8 cellular contexts compared by ENCODE assay signal in genomic region chr10:62614389-62615157, GRCh38.
DNase-seq lines count a peak whose midpoint lies in the region; ATAC-seq lines count a peak whose summit lies in the region.

No MANE protein-coding gene starts in this region.

- peak; percentile 58 for DNase-seq in activated CD4-positive, alpha-beta T cell treated with anti-CD3 and anti-CD28 coated beads for 36 hours
- DNase-seq in activated CD4-positive, alpha-beta T cell treated with anti-CD3 and anti-CD28 coated beads for 4 hours, result no peak
- peak; percentile 76 for DNase-seq in activated CD8-positive, alpha-beta memory T cell treated with anti-CD3 and anti-CD28 coated beads, Interleukin-2, amount 10 ng/mL, durations not matched to agents 7 days and 5 days
- peak; percentile 24 for DNase-seq in stimulated activated CD8-positive, alpha-beta memory T cell treated with anti-CD3 and anti-CD28 coated beads, Interleukin-12 subunit alpha, Interleukin-12 subunit beta, amount 100 ng/mL, for 4 hours (ENCODE audit: low read depth)
- no peak for DNase-seq in central memory CD4-positive, alpha-beta T cell
- DNase-seq in hippocampal formation (lab: John Stamatoyannopoulos, UW) (no peak), caudate nucleus (lab: John Stamatoyannopoulos, UW) (no peak)

- H3K27ac ChIP-seq in caudate nucleus (ENCODE audit: low read depth, low read length), result no peak overlapping the region

- H3K36me3 Mint-ChIP-seq in activated CD4-positive, alpha-beta T cell treated with anti-CD3 and anti-CD28 coated beads for 36 hours (ENCODE audit: low read depth), result no peaks in the 10 kb centered on the region
- H3K36me3 Mint-ChIP-seq in activated CD8-positive, alpha-beta memory T cell treated with anti-CD3 and anti-CD28 coated beads, Interleukin-2, amount 10 ng/mL, durations not matched to agents 7 days and 5 days, result peaks cover 2% of the 10 kb centered on the region

- POLR2A ChIA-PET in activated CD4-positive, alpha-beta T cell treated with anti-CD3 and anti-CD28 coated beads for 36 hours (lab: Charles Lee), result interaction anchor here (0.6 to 0.8 kb wide), 3 partner anchors 67 to 304 kb away, joined by 3 to 5 read pairs (median 3); no protein-coding TSS in a partner anchor

- CTCF ChIA-PET in activated CD4-positive, alpha-beta T cell treated with anti-CD3 and anti-CD28 coated beads for 36 hours (lab: Charles Lee), result interaction anchor here (1.0 to 2.5 kb wide), 5 partner anchors 22 to 195 kb away, joined by 3 to 9 read pairs (median 4); no protein-coding TSS in a partner anchor
- CTCF ChIA-PET in activated CD8-positive, alpha-beta memory T cell treated with anti-CD3 and anti-CD28 coated beads, Interleukin-2, amount 10 ng/mL, durations not matched to agents 7 days and 5 days (lab: Charles Lee), result interaction anchor here (1.2 to 3.5 kb wide), 5 partner anchors 22 to 203 kb away, joined by 3 to 38 read pairs (median 3); partner anchors contain the start of gene EGR2

- H3K4me1 Mint-ChIP-seq in activated CD4-positive, alpha-beta T cell treated with anti-CD3 and anti-CD28 coated beads for 36 hours, result peaks cover 29% of the 10 kb centered on the region
- H3K4me1 Mint-ChIP-seq in activated CD8-positive, alpha-beta memory T cell treated with anti-CD3 and anti-CD28 coated beads, Interleukin-2, amount 10 ng/mL, durations not matched to agents 7 days and 5 days, result peaks cover 52% of the 10 kb centered on the region

- H3K4me3 Mint-ChIP-seq in activated CD4-positive, alpha-beta T cell treated with anti-CD3 and anti-CD28 coated beads for 36 hours, result no peak overlapping the region
- H3K4me3 Mint-ChIP-seq in activated CD8-positive, alpha-beta memory T cell treated with anti-CD3 and anti-CD28 coated beads, Interleukin-2, amount 10 ng/mL, durations not matched to agents 7 days and 5 days, result no peak overlapping the region

- intact Hi-C loops in activated CD4-positive, alpha-beta T cell treated with anti-CD3 and anti-CD28 coated beads for 36 hours (cut with DNase I, micrococcal nuclease), result loop anchor here (1.0 to 5.0 kb wide), 8 partner anchors 22 to 543 kb away; no protein-coding TSS in a partner anchor

- peak; percentile 85 for ATAC-seq in activated CD4-positive, alpha-beta T cell treated with anti-CD3 and anti-CD28 coated beads for 36 hours
- ATAC-seq in HG02973 (IDR thresholded peaks at IDR 0.05; ENCODE audit: unreplicated experiment), result peak; percentile 62
- peak; percentile 77 for ATAC-seq in activated CD8-positive, alpha-beta memory T cell treated with anti-CD3 and anti-CD28 coated beads, Interleukin-2, amount 10 ng/mL, durations not matched to agents 7 days and 5 days

- H3K27ac Mint-ChIP-seq in activated CD4-positive, alpha-beta T cell treated with anti-CD3 and anti-CD28 coated beads for 36 hours, result peak overlapping the region; percentile 6
- peak overlapping the region; percentile 72 for H3K27ac Mint-ChIP-seq in activated CD8-positive, alpha-beta memory T cell treated with anti-CD3 and anti-CD28 coated beads, Interleukin-2, amount 10 ng/mL, durations not matched to agents 7 days and 5 days

- H3K27me3 Mint-ChIP-seq in activated CD4-positive, alpha-beta T cell treated with anti-CD3 and anti-CD28 coated beads for 36 hours, result peaks cover 13% of the 10 kb centered on the region
- H3K27me3 Mint-ChIP-seq in activated CD8-positive, alpha-beta memory T cell treated with anti-CD3 and anti-CD28 coated beads, Interleukin-2, amount 10 ng/mL, durations not matched to agents 7 days and 5 days, result peaks cover 35% of the 10 kb centered on the region

- H3K9me3 Mint-ChIP-seq in activated CD4-positive, alpha-beta T cell treated with anti-CD3 and anti-CD28 coated beads for 36 hours (ENCODE audit: low read depth), result peaks cover 3% of the 10 kb centered on the region
- no peaks in the 10 kb centered on the region for H3K9me3 Mint-ChIP-seq in activated CD8-positive, alpha-beta memory T cell treated with anti-CD3 and anti-CD28 coated beads, Interleukin-2, amount 10 ng/mL, durations not matched to agents 7 days and 5 days (ENCODE audit: low read depth)

Comparison
In these comparisons a context has a peak if more than half of its experiments do, and no peak if none do; other contexts are left out.
1. DNase-seq: peak in activated CD4-positive, alpha-beta T cell treated with anti-CD3 and anti-CD28 coated beads for 36 hours (single experiment), activated CD8-positive, alpha-beta memory T cell treated with anti-CD3 and anti-CD28 coated beads, Interleukin-2, amount 10 ng/mL, durations not matched to agents 7 days and 5 days (single experiment) and stimulated activated CD8-positive, alpha-beta memory T cell treated with anti-CD3 and anti-CD28 coated beads, Interleukin-12 subunit alpha, Interleukin-12 subunit beta, amount 100 ng/mL, for 4 hours (single experiment); none in activated CD4-positive, alpha-beta T cell treated with anti-CD3 and anti-CD28 coated beads for 4 hours (0 of 2), central memory CD4-positive, alpha-beta T cell (single experiment), hippocampal formation (0 of 2) and caudate nucleus (0 of 61).
2. Peak in every context shown above with its lines, with median percentiles within 50 percentile points of each other: ATAC-seq.